ENCODE assay signal across 19 cellular contexts in genomic region chr10:78800535-78801320, GRCh38.
DNase-seq lines count a peak whose midpoint lies in the region; ATAC-seq and TF ChIP-seq lines count a peak whose summit lies in the region.
"Had no signal": no experiment of that assay in that cellular context is flagged by ENCODE, and none has a peak within 500 bp of the region (broad histone marks: within the 10 kb centered on the region; RNA-seq: fewer than 3 reads in every experiment).

No MANE protein-coding gene starts in this region.

- no peak overlapping the region for H2BK12ac ChIP-seq in mesenchymal stem cell (ENCODE audit: low read length in 2 of 2)

- DNase-seq in NCI-H82 (lab: John Stamatoyannopoulos, UW) (peak; percentile 14), NCI-H82 treated with DMSO at 0.1 percent for 48 hours (lab: John Stamatoyannopoulos, UW; ENCODE audit: unreplicated experiment) (no peak), LNCaP clone FGC (ENCODE audit: low read depth) (peak; percentile 8), mesenchymal stem cell (no peak), suprapubic skin (ENCODE audit: low spot score in 2 of 2) (no peak), HCEC 1CT (no peak), DMS153 treated with DMSO at 0.1 percent for 48 hours (lab: John Stamatoyannopoulos, UW; ENCODE audit: unreplicated experiment) (no peak)
- DNase-seq: BE2C; CD4-positive, alpha-beta T cell; CD8-positive, alpha-beta memory T cell; DMS 273 treated with DMSO at 0.1 percent for 48 hours; DMS53; DMS79 treated with DMSO at 0.1 percent for 48 hours; GF-D8; H7 had no signal

- no peaks in the 10 kb centered on the region for H3K9me3 ChIP-seq in mesenchymal stem cell (ENCODE audit: control insufficient read depth, low read length)
- no peaks in the 10 kb centered on the region for H3K9me3 ChIP-seq in suprapubic skin
- H3K9me3 ChIP-seq: BE2C; BLaER1 treated with 17β-estradiol and CSF1 and Interleukin-3, amounts not matched to agents 10 nM and 100 nM had no signal

- no peak overlapping the region for H3K4me2 ChIP-seq in mesenchymal stem cell (ENCODE audit: low read length, poor library complexity, severe bottlenecking)
- H3K4me2 ChIP-seq: BLaER1 treated with 17β-estradiol and CSF1 and Interleukin-3, amounts not matched to agents 10 nM and 100 nM had no signal

- H3K79me1 ChIP-seq in mesenchymal stem cell (replicated peaks; ENCODE audit: low read length, poor library complexity, severe bottlenecking) = no peaks in the 10 kb centered on the region

- WGBS in mesenchymal stem cell = 96% methylated on average over 9 of the region's 10 CpGs
- WGBS in suprapubic skin = 90% methylated on average over 10 of the region's 10 CpGs

- no peak overlapping the region for H3K23ac ChIP-seq in mesenchymal stem cell (ENCODE audit: low read length in 2 of 2)

- no peak overlapping the region for H2AFZ ChIP-seq in mesenchymal stem cell (ENCODE audit: low read depth, low read length)

- no peak overlapping the region for H2AK5ac ChIP-seq in mesenchymal stem cell (ENCODE audit: low read length, severe bottlenecking)

- H3K27ac ChIP-seq in mesenchymal stem cell (ENCODE audit: low read length, poor library complexity, severe bottlenecking) = no peak overlapping the region
- H3K27ac ChIP-seq in suprapubic skin = peak overlapping the region; percentile 82
- H3K27ac ChIP-seq: 22Rv1; BLaER1 treated with 17β-estradiol and CSF1 and Interleukin-3, amounts not matched to agents 10 nM and 100 nM had no signal

- H3K4me3 ChIP-seq in LNCaP clone FGC (ENCODE audit: low read depth, low read length) = no peak overlapping the region
- H3K4me3 ChIP-seq in mesenchymal stem cell (ENCODE audit: insufficient read depth in 1 of 2, low read depth in 1 of 2, low read length in 2 of 2) = no peak overlapping the region
- H3K4me3 ChIP-seq in suprapubic skin = no peak overlapping the region
- H3K4me3 ChIP-seq: BLaER1 treated with 17β-estradiol and CSF1 and Interleukin-3, amounts not matched to agents 10 nM and 100 nM had no signal

- no peak for TF ChIP-seq POLR2A in suprapubic skin (IDR thresholded peaks at IDR 0.05)

- ATAC-seq in GM21367 (IDR thresholded peaks at IDR 0.05; ENCODE audit: unreplicated experiment) = no peak
- ATAC-seq: HCT116 had no signal

- H3K18ac ChIP-seq in mesenchymal stem cell (ENCODE audit: low read depth in 1 of 2, low read length in 2 of 2) = no peak overlapping the region

- no peak overlapping the region for H2BK5ac ChIP-seq in mesenchymal stem cell (ENCODE audit: low read depth, low read length, poor library complexity, severe bottlenecking)

- no peak overlapping the region for H4K8ac ChIP-seq in mesenchymal stem cell (ENCODE audit: low read length)

- H3K27me3 ChIP-seq in mesenchymal stem cell (ENCODE audit: control insufficient read depth in 1 of 2, insufficient read depth in 1 of 2, low read length in 2 of 2) (peaks cover 0 to 44% of the 10 kb centered on the region in 2 experiments), suprapubic skin (no peaks in the 10 kb centered on the region)
- H3K27me3 ChIP-seq: BE2C; BLaER1 treated with 17β-estradiol and CSF1 and Interleukin-3, amounts not matched to agents 10 nM and 100 nM had no signal

- H3K36me3 ChIP-seq in mesenchymal stem cell (ENCODE audit: control insufficient read depth in 1 of 2, insufficient read depth in 2 of 2, low read depth in 1 of 2, low read length in 2 of 2) = no peaks in the 10 kb centered on the region
- H3K36me3 ChIP-seq in suprapubic skin = no peaks in the 10 kb centered on the region
- H3K36me3 ChIP-seq: BE2C; BLaER1 treated with 17β-estradiol and CSF1 and Interleukin-3, amounts not matched to agents 10 nM and 100 nM had no signal

- no peak overlapping the region for H3K9ac ChIP-seq in mesenchymal stem cell (ENCODE audit: low read length)
- H3K9ac ChIP-seq: BLaER1 treated with 17β-estradiol and CSF1 and Interleukin-3, amounts not matched to agents 10 nM and 100 nM had no signal

- no peak overlapping the region for H3K14ac ChIP-seq in mesenchymal stem cell (ENCODE audit: low read length in 2 of 2)

- TF ChIP-seq CTCF in LNCaP clone FGC (IDR thresholded peaks at IDR 0.05; ENCODE audit: control insufficient read depth, extremely low read depth, insufficient read depth) (no peak), suprapubic skin (IDR thresholded peaks at IDR 0.05) (no peak)

- H2BK120ac ChIP-seq in mesenchymal stem cell (ENCODE audit: low read depth, low read length) = no peak overlapping the region

- peaks cover 12% of the 10 kb centered on the region for H3K4me1 ChIP-seq in mesenchymal stem cell (ENCODE audit: control insufficient read depth, insufficient read depth, low read depth, low read length)
- H3K4me1 ChIP-seq in suprapubic skin = peaks cover 46% of the 10 kb centered on the region
- H3K4me1 ChIP-seq: BLaER1 treated with 17β-estradiol and CSF1 and Interleukin-3, amounts not matched to agents 10 nM and 100 nM had no signal

- H4K91ac ChIP-seq in mesenchymal stem cell (ENCODE audit: low read length) = no peak overlapping the region

- H3K4ac ChIP-seq in mesenchymal stem cell (ENCODE audit: low read depth in 1 of 2, low read length in 2 of 2) = no peak overlapping the region

- H2BK15ac ChIP-seq in mesenchymal stem cell (ENCODE audit: low read depth, poor library complexity, severe bottlenecking) = peak overlapping the region; percentile 91

- TF ChIP-seq EP300 in suprapubic skin (IDR thresholded peaks at IDR 0.05) = no peak

Comparison
In these comparisons a context has a peak if more than half of its experiments do, and no peak if none do; other contexts are left out.
1. DNase-seq: peak in NCI-H82 (single experiment) and LNCaP clone FGC (single experiment); none in NCI-H82 treated with DMSO at 0.1 percent for 48 hours (single experiment), mesenchymal stem cell (single experiment), suprapubic skin (0 of 2), HCEC 1CT (single experiment) and DMS153 treated with DMSO at 0.1 percent for 48 hours (single experiment).